ENCODE assay signal across 26 cellular contexts in the genomic region with DNA sequence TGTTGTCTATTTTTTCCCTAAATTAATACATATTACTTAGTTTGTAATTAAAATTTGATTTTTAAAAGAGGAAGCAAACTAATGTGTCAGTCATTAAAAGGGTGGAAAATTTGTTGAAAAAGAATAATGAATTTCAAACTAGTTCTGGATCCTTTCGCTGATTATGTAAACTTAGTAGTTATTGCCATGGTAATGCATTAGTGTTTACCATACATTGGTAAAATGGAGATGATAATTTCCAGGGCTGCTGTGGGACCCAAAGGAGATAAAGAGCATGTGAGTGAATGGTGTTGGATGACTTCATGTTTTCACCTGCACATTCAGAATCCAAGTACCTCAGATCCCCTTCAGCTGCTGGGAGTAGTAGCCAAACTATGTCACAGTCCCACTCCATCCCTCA. TPM values are rescaled to one million over a fixed set of nuclear protein-coding genes. Genes with fewer than 3 reads are reported as not detected.
A peak's percentile ranks its signal among the peaks of the same experiment; 100 is the strongest.
DNase-seq lines count a peak whose midpoint lies in the region; ATAC-seq, FAIRE-seq and TF ChIP-seq lines count a peak whose summit lies in the region.
"Had no signal": no experiment of that assay in that cellular context is flagged by ENCODE, and none has a peak within 500 bp of the region (broad histone marks: within the 10 kb centered on the region; RNA-seq: fewer than 3 reads in every experiment).

No MANE protein-coding gene starts in this region.

- H3K23ac ChIP-seq in mesendoderm (ENCODE audit: low read length) (no peak overlapping the region), neuronal stem cell (ENCODE audit: low read depth, low read length, poor library complexity) (no peak overlapping the region)

- no peak overlapping the region for H2BK12ac ChIP-seq in neuronal stem cell (ENCODE audit: low read length)

- TF ChIP-seq POLR2A in K562 (conservative IDR thresholded peaks at IDR 0.05), result no peak

- TF ChIP-seq CTCF in HFFc6 (IDR thresholded peaks at IDR 0.05) (no peak), K562 (IDR thresholded peaks at IDR 0.05 in 2 of 3, conservative IDR thresholded peaks at IDR 0.05 in 1 of 3; ENCODE audit: insufficient read depth in 2 of 3, low read depth in 1 of 3, low read length in 3 of 3) (no peak)

- peaks cover 19% of the 10 kb centered on the region for H3K4me1 Mint-ChIP-seq in HFFc6 (ENCODE audit: low read depth)
- H3K4me1 Mint-ChIP-seq: CD14-positive monocyte; CD8-positive, alpha-beta memory T cell had no signal

- H2AFZ ChIP-seq in K562 (ENCODE audit: low read depth, low read length) (no peak overlapping the region), neuronal stem cell (ENCODE audit: low read length) (no peak overlapping the region)
- H2AFZ ChIP-seq: GM23248 had no signal

- no peak for FAIRE-seq in K562 (lab: Jason Lieb, UNC)
- FAIRE-seq: A204.1, D721Med, GM12892, GM19239, H1 had no signal

- no peaks in the 10 kb centered on the region for H3K27me3 Mint-ChIP-seq in HFFc6 (ENCODE audit: insufficient read depth)

- WGBS in K562 (ENCODE audit: insufficient coverage, low coverage, missing lambda C conversion rate), result 40% methylated on average over 1 of the region's 1 CpG
- WGBS in mesendoderm (ENCODE audit: extremely low coverage, insufficient coverage, low lambda C conversion rate), result no CpG with 5 or more reads among the region's 1 CpG
- no CpG with 5 or more reads among the region's 1 CpG for WGBS in neuronal stem cell (ENCODE audit: extremely low coverage in 2 of 2, insufficient read length in 2 of 2, insufficient replicate concordance in 1 of 2), 2 donors

- H3K9me3 ChIP-seq in K562 (replicated peaks; ENCODE audit: control insufficient read depth, insufficient read depth, low read depth, low read length), result no peaks in the 10 kb centered on the region
- H3K9me3 ChIP-seq in neuronal stem cell (replicated peaks in 1 of 2; ENCODE audit: control insufficient read depth in 2 of 2, insufficient read depth in 1 of 2, low read depth in 1 of 2, low read length in 2 of 2), result no peaks in the 10 kb centered on the region
- H3K9me3 ChIP-seq: BE2C had no signal

- no peaks in the 10 kb centered on the region for H3K27me3 ChIP-seq in K562 (ENCODE audit: control insufficient read depth in 2 of 2, insufficient read depth in 2 of 2, low read length in 2 of 2)
- no peaks in the 10 kb centered on the region for H3K27me3 ChIP-seq in mesendoderm (ENCODE audit: insufficient read depth, low read length, poor library complexity)
- H3K27me3 ChIP-seq in neuronal stem cell (ENCODE audit: control insufficient read depth in 3 of 3, insufficient read depth in 3 of 3, low read depth in 1 of 3, low read length in 3 of 3), result no peaks in the 10 kb centered on the region
- H3K27me3 ChIP-seq: BE2C had no signal

- H4K8ac ChIP-seq in mesendoderm (ENCODE audit: low read depth, low read length) (no peak overlapping the region), neuronal stem cell (ENCODE audit: low read depth, low read length) (no peak overlapping the region)

- H3K79me2 ChIP-seq in K562 (ENCODE audit: control insufficient read depth, insufficient read depth, low read length) (no peaks in the 10 kb centered on the region), mesendoderm (ENCODE audit: control insufficient read depth, insufficient read depth, low read length) (no peaks in the 10 kb centered on the region)

- H3K9me1 ChIP-seq in K562 (ENCODE audit: control insufficient read depth, insufficient read depth, low read length), result no peaks in the 10 kb centered on the region

- no peak overlapping the region for H3K4me3 ChIP-seq in K562
- no peak overlapping the region for H3K4me3 ChIP-seq in mesendoderm (ENCODE audit: low read length)
- H3K4me3 ChIP-seq in neuronal stem cell (ENCODE audit: low read length in 2 of 2), result no peak overlapping the region
- H3K4me3 ChIP-seq: BLaER1 treated with 17β-estradiol and CSF1 and Interleukin-3, amounts not matched to agents 10 nM and 100 nM; GM23248 had no signal

- peaks cover 6% of the 10 kb centered on the region; the same call in 1 of the 2 replicates for H3K36me3 Mint-ChIP-seq in HFFc6 (ENCODE audit: low read depth)
- H3K36me3 Mint-ChIP-seq: CD14-positive monocyte; CD8-positive, alpha-beta memory T cell had no signal

- H2AK5ac ChIP-seq in mesendoderm (ENCODE audit: low read length) (no peak overlapping the region), neuronal stem cell (ENCODE audit: low read depth, low read length) (no peak overlapping the region)

- CTCF ChIA-PET in K562 (lab: Yijun Ruan, JAX; ENCODE audit: low intra/inter-chr PET ratio), result no interaction called here

- no peak overlapping the region for H4K5ac ChIP-seq in mesendoderm (ENCODE audit: low read length)

- no peak overlapping the region for H3K4me3 Mint-ChIP-seq in HFFc6
- H3K4me3 Mint-ChIP-seq: CD14-positive monocyte; CD4-positive, alpha-beta T cell; CD8-positive, alpha-beta memory T cell had no signal

- H2BK5ac ChIP-seq in mesendoderm (ENCODE audit: low read length) (no peak overlapping the region), neuronal stem cell (ENCODE audit: low read length) (no peak overlapping the region)

- intact Hi-C loops in K562 (cut with micrococcal nuclease), result no loop called here

- H2BK120ac ChIP-seq in mesendoderm (ENCODE audit: low read depth, low read length) (no peak overlapping the region), neuronal stem cell (ENCODE audit: low read depth, low read length) (no peak overlapping the region)

- H2BK15ac ChIP-seq in mesendoderm (replicated peaks; ENCODE audit: low read depth) (no peak overlapping the region), neuronal stem cell (ENCODE audit: low read length) (no peak overlapping the region)

- H3K4me1 ChIP-seq in K562 (replicated peaks in 1 of 2; ENCODE audit: control insufficient read depth in 2 of 2, insufficient read depth in 2 of 2, low read length in 2 of 2) (no peaks in the 10 kb centered on the region), mesendoderm (ENCODE audit: control insufficient read depth, low read depth, low read length) (no peaks in the 10 kb centered on the region), neuronal stem cell (ENCODE audit: control insufficient read depth in 2 of 2, insufficient read depth in 1 of 2, low read depth in 1 of 2, low read length in 2 of 2) (no peaks in the 10 kb centered on the region)
- H3K4me1 ChIP-seq: BE2C had no signal

- H3K9me3 Mint-ChIP-seq in HFFc6, result no peaks in the 10 kb centered on the region
- H3K9me3 Mint-ChIP-seq: CD4-positive, alpha-beta T cell; CD8-positive, alpha-beta memory T cell had no signal

- ATAC-seq in K562, result no peak

- peak overlapping the region; percentile 42 for H3K56ac ChIP-seq in mesendoderm (ENCODE audit: low read length)

- H4K91ac ChIP-seq in neuronal stem cell (ENCODE audit: low read depth, low read length, poor library complexity), result no peak overlapping the region

- H3K4ac ChIP-seq in mesendoderm (ENCODE audit: low read depth, low read length), result peak overlapping the region; percentile 31
- H3K4ac ChIP-seq in neuronal stem cell (ENCODE audit: low read length), result no peak overlapping the region

- in situ Hi-C loops in K562 (cut with MboI), result no loop called here

- H3K36me3 ChIP-seq in K562 (ENCODE audit: control insufficient read depth, insufficient read depth, low read length), result no peaks in the 10 kb centered on the region
- H3K36me3 ChIP-seq in mesendoderm (ENCODE audit: control insufficient read depth, insufficient read depth, low read length), result peaks cover 2% of the 10 kb centered on the region
- H3K36me3 ChIP-seq in neuronal stem cell (replicated peaks in 1 of 2; ENCODE audit: control insufficient read depth in 2 of 2, insufficient read depth in 2 of 2, low read length in 2 of 2), result peaks cover 0 to 17% of the 10 kb centered on the region in 2 donors
- H3K36me3 ChIP-seq: BE2C; BLaER1 treated with 17β-estradiol and CSF1 and Interleukin-3, amounts not matched to agents 10 nM and 100 nM had no signal

- H3K9ac ChIP-seq in K562 (ENCODE audit: insufficient read depth in 1 of 2, low read depth in 2 of 2, low read length in 2 of 2) (no peak overlapping the region), mesendoderm (ENCODE audit: low read length) (no peak overlapping the region), neuronal stem cell (ENCODE audit: low read depth, low read length, poor library complexity) (no peak overlapping the region)
- H3K9ac ChIP-seq: BLaER1 treated with 17β-estradiol and CSF1 and Interleukin-3, amounts not matched to agents 10 nM and 100 nM; GM23248 had no signal

- TF ChIP-seq RAD21 in K562 (CRISPR knock-in tag; conservative IDR thresholded peaks at IDR 0.05 in 1 of 2, IDR thresholded peaks at IDR 0.05 in 1 of 2), result no peak

- H3K4me2 ChIP-seq in K562 (ENCODE audit: insufficient read depth, low read length) (no peak overlapping the region), mesendoderm (ENCODE audit: low read length) (no peak overlapping the region), neuronal stem cell (ENCODE audit: insufficient read depth, low read length, poor library complexity, severe bottlenecking) (no peak overlapping the region)
- H3K4me2 ChIP-seq: BLaER1 treated with 17β-estradiol and CSF1 and Interleukin-3, amounts not matched to agents 10 nM and 100 nM had no signal

- BruUV-seq in K562 (replicated peaks; lab: Mats Ljungman, UMichigan), result no TSS peak

- H3K27ac Mint-ChIP-seq in HFFc6, result peak overlapping the region; percentile 38; the same call in 1 of the 2 replicates
- H3K27ac Mint-ChIP-seq: CD14-positive monocyte; CD4-positive, alpha-beta T cell; CD8-positive, alpha-beta memory T cell had no signal

- H3K18ac ChIP-seq in mesendoderm (ENCODE audit: low read length) (no peak overlapping the region), neuronal stem cell (ENCODE audit: low read length) (no peak overlapping the region)

- H3K79me1 ChIP-seq in mesendoderm (ENCODE audit: low read length) (no peaks in the 10 kb centered on the region), neuronal stem cell (ENCODE audit: low read depth, low read length) (no peaks in the 10 kb centered on the region)

- no peak for TF ChIP-seq EP300 in K562 (IDR thresholded peaks at IDR 0.05; ENCODE audit: low read length)

- POLR2A ChIA-PET in K562 (lab: Yijun Ruan, JAX), result interaction anchor here (0.9 kb wide), 1 partner anchor 15 kb away, joined by 3 read pairs; no protein-coding TSS in a partner anchor

- H4K20me1 ChIP-seq in K562 (replicated peaks; ENCODE audit: control insufficient read depth, insufficient read depth, low read length), result no peaks in the 10 kb centered on the region
- H4K20me1 ChIP-seq: BLaER1 treated with 17β-estradiol and CSF1 and Interleukin-3, amounts not matched to agents 10 nM and 100 nM had no signal

- H3K14ac ChIP-seq in neuronal stem cell (ENCODE audit: low read length), result no peak overlapping the region

- DNase-seq in DMS53 (lab: John Stamatoyannopoulos, UW) (peak; percentile 10), DMS53 treated with DMSO at 0.1 percent for 48 hours (lab: John Stamatoyannopoulos, UW; ENCODE audit: unreplicated experiment) (no peak), HFFc6 (no peak), K562 (ENCODE audit: extremely low read depth in 1 of 4, low spot score in 3 of 4) (no peak), mesendoderm (no peak), GM19238 (ENCODE audit: insufficient read length, low spot score) (no peak), neuronal stem cell (ENCODE audit: low spot score) (no peak)
- no peak for DNase-seq in activated CD4-positive, alpha-beta T cell treated with anti-CD3 and anti-CD28 coated beads for 4 hours
- DNase-seq: ACHN; AML-193; BE2C; CD4-positive, alpha-beta T cell; CD8-positive, alpha-beta memory T cell; DMS 273 treated with DMSO at 0.1 percent for 48 hours; DND-41; GM23248; H7; HCEC 1CT had no signal

- H3K27ac ChIP-seq in K562 (ENCODE audit: extremely low read depth, low read depth, low read length) (no peak overlapping the region), mesendoderm (ENCODE audit: low read depth, low read length) (no peak overlapping the region), neuronal stem cell (replicated peaks; ENCODE audit: low read length) (no peak overlapping the region)
- H3K27ac ChIP-seq: 22Rv1; BLaER1 treated with 17β-estradiol and CSF1 and Interleukin-3, amounts not matched to agents 10 nM and 100 nM; GM23248 had no signal

RNA-seq across cellular contexts. Expression of a gene that starts 6.6 kb away (rescaled TPM):
- total RNA-seq in HFFc6 (2021; fragmentation: NEBNext Ultra II Directional; extraction: Animal tissue kit (Norgen Biotek cat#: 25700)), result 100 to 1,000 TPM; 251 to 325 (median 291) TPM
- total RNA-seq in K562 (2011; cell fraction: chromatin; rRNA removed; ENCODE audit: low replicate concordance), result not detected in 2 replicates
- not detected in 2 replicates for total RNA-seq in K562 (2011; cell fraction: nucleolus; rRNA removed)
- total RNA-seq in K562 (2011; cell fraction: nucleoplasm; rRNA removed), result not detected in 2 replicates
- total RNA-seq in K562 (2014; rRNA removed), result not detected in 2 replicates
- total RNA-seq in K562 (2014; rRNA removed; fragmentation: Illumina TruSeq; extraction: Trizol), result not detected in 2 replicates
- total RNA-seq in K562 (2015; rRNA removed; fragmentation: Illumina TruSeq; extraction: Trizol), result not detected in 2 replicates
- total RNA-seq in K562 (2021), result 0.47 and 0.58 TPM in 2 replicates
- polyA plus RNA-seq in K562 (2011; rRNA removed), result not detected in 2 replicates
- 0.09 TPM in 1 of 2 replicates, not detected in the other for polyA plus RNA-seq in K562 (2011; cell fraction: cytosol; rRNA removed)
- polyA plus RNA-seq in K562 (2011; cell fraction: nucleus; rRNA removed), result not detected in 2 replicates
- polyA plus RNA-seq in K562 (2012), result not detected in 2 replicates
- polyA plus RNA-seq in K562 (2014; fragmentation: Illumina TruSeq; extraction: Trizol), result not detected in 2 replicates
- not detected for polyA plus RNA-seq in K562 (2014; fragmentation: Nextera tagmentation; extraction: Ambion mirVana)
- polyA plus RNA-seq in K562 (2014; rRNA removed), result 0.21 TPM in 1 of 2 replicates, not detected in the other
- not detected in 2 replicates for polyA minus RNA-seq in K562 (2011; rRNA and poly(A)+ RNA removed)
- not detected in 2 replicates for polyA minus RNA-seq in K562 (2011; cell fraction: cytosol; rRNA and poly(A)+ RNA removed)
- polyA minus RNA-seq in K562 (2011; cell fraction: nucleus; rRNA and poly(A)+ RNA removed), result not detected in 2 replicates
- polyA plus RNA-seq in mesendoderm (2013, experiment 1 of 2), result 551 TPM
- polyA plus RNA-seq in mesendoderm (2013, experiment 2 of 2), result 526 TPM
- polyA plus RNA-seq in neuronal stem cell (2013, experiment 1 of 2), result 358 TPM
- polyA plus RNA-seq in neuronal stem cell (2013, experiment 2 of 2), result 360 TPM

RNA-seq across cellular contexts. Expression of a gene that starts 26.6 kb away (rescaled TPM):
- 10 to 100 TPM; 77.3 to 99.9 (median 83.0) TPM for total RNA-seq in HFFc6 (2021; fragmentation: NEBNext Ultra II Directional; extraction: Animal tissue kit (Norgen Biotek cat#: 25700))
- total RNA-seq in K562 (2011; cell fraction: chromatin; rRNA removed; ENCODE audit: low replicate concordance), result 3.8 and 12.7 TPM in 2 replicates
- 3.2 and 3.8 TPM in 2 replicates for total RNA-seq in K562 (2011; cell fraction: nucleolus; rRNA removed)
- total RNA-seq in K562 (2011; cell fraction: nucleoplasm; rRNA removed), result 5.1 and 6.3 TPM in 2 replicates
- total RNA-seq in K562 (2014; rRNA removed) (32.3 and 43.3 TPM in 2 replicates), K562 (2014; rRNA removed; fragmentation: Illumina TruSeq; extraction: Trizol) (69.6 and 74.1 TPM in 2 replicates), K562 (2015; rRNA removed; fragmentation: Illumina TruSeq; extraction: Trizol) (63.0 and 64.5 TPM in 2 replicates), K562 (2021) (16.2 and 19.5 TPM in 2 replicates)
- polyA plus RNA-seq in K562 (2011; rRNA removed) (24.9 and 28.8 TPM in 2 replicates), K562 (2014; fragmentation: Illumina TruSeq; extraction: Trizol) (60.1 and 70.8 TPM in 2 replicates), K562 (2014; fragmentation: Nextera tagmentation; extraction: Ambion mirVana) (100 to 1,000 TPM in 1 of 2 experiments, 10 to 100 TPM in 1; 96.7 to 106 TPM), K562 (2014; rRNA removed) (67.1 and 83.4 TPM in 2 replicates)
- polyA plus RNA-seq in K562 (2011; cell fraction: cytosol; rRNA removed), result 2.0 and 10.5 TPM in 2 replicates
- 3.4 and 6.7 TPM in 2 replicates for polyA plus RNA-seq in K562 (2011; cell fraction: nucleus; rRNA removed)
- 52.1 and 69.8 TPM in 2 replicates for polyA plus RNA-seq in K562 (2012)
- polyA minus RNA-seq in K562 (2011; rRNA and poly(A)+ RNA removed), result 8.9 and 9.9 TPM in 2 replicates
- 2.5 and 4.1 TPM in 2 replicates for polyA minus RNA-seq in K562 (2011; cell fraction: cytosol; rRNA and poly(A)+ RNA removed)
- polyA minus RNA-seq in K562 (2011; cell fraction: nucleus; rRNA and poly(A)+ RNA removed), result 1.5 and 5.6 TPM in 2 replicates
- polyA plus RNA-seq in mesendoderm (2013, experiment 1 of 2), result 157 TPM
- polyA plus RNA-seq in mesendoderm (2013, experiment 2 of 2), result 167 TPM
- 111 TPM for polyA plus RNA-seq in neuronal stem cell (2013, experiment 1 of 2)
- polyA plus RNA-seq in neuronal stem cell (2013, experiment 2 of 2), result 115 TPM
- total RNA-seq: CD4-positive, alpha-beta T cell had no signal

RNA-seq across cellular contexts. Expression of a gene that starts 52.9 kb away (rescaled TPM):
- 10 to 100 TPM; 12.3 to 17.5 (median 16.0) TPM for total RNA-seq in HFFc6 (2021; fragmentation: NEBNext Ultra II Directional; extraction: Animal tissue kit (Norgen Biotek cat#: 25700))
- not detected in 2 replicates for total RNA-seq in K562 (2011; cell fraction: chromatin; rRNA removed; ENCODE audit: low replicate concordance)
- not detected in 2 replicates for total RNA-seq in K562 (2011; cell fraction: nucleolus; rRNA removed)
- total RNA-seq in K562 (2011; cell fraction: nucleoplasm; rRNA removed), result not detected in 2 replicates
- total RNA-seq in K562 (2014; rRNA removed) (not detected in 2 replicates), K562 (2014; rRNA removed; fragmentation: Illumina TruSeq; extraction: Trizol) (0.18 and 0.22 TPM in 2 replicates), K562 (2015; rRNA removed; fragmentation: Illumina TruSeq; extraction: Trizol) (0.15 TPM in 1 of 2 replicates, not detected in the other), K562 (2021) (0.13 TPM in 1 of 2 replicates, not detected in the other)
- polyA plus RNA-seq in K562 (2011; rRNA removed) (0.10 TPM in 1 of 2 replicates, not detected in the other), K562 (2014; fragmentation: Illumina TruSeq; extraction: Trizol) (0.26 TPM in 1 of 2 replicates, not detected in the other), K562 (2014; fragmentation: Nextera tagmentation; extraction: Ambion mirVana) (under 1 TPM; 0.07 to 0.34 TPM), K562 (2014; rRNA removed) (not detected in 2 replicates)
- polyA plus RNA-seq in K562 (2011; cell fraction: cytosol; rRNA removed), result 0.09 TPM in 1 of 2 replicates, not detected in the other
- polyA plus RNA-seq in K562 (2011; cell fraction: nucleus; rRNA removed), result not detected in 2 replicates
- 0.08 and 0.53 TPM in 2 replicates for polyA plus RNA-seq in K562 (2012)
- not detected in 2 replicates for polyA minus RNA-seq in K562 (2011; rRNA and poly(A)+ RNA removed)
- not detected in 2 replicates for polyA minus RNA-seq in K562 (2011; cell fraction: cytosol; rRNA and poly(A)+ RNA removed)
- polyA minus RNA-seq in K562 (2011; cell fraction: nucleus; rRNA and poly(A)+ RNA removed), result not detected in 2 replicates
- polyA plus RNA-seq in mesendoderm (2013, experiment 1 of 2), result 14.2 TPM
- 15.0 TPM for polyA plus RNA-seq in mesendoderm (2013, experiment 2 of 2)
- polyA plus RNA-seq in neuronal stem cell (2013, experiment 1 of 2), result 53.0 TPM
- 54.3 TPM for polyA plus RNA-seq in neuronal stem cell (2013, experiment 2 of 2)
- total RNA-seq: CD4-positive, alpha-beta T cell; CD8-positive, alpha-beta memory T cell had no signal
- polyA plus RNA-seq: CD14-positive monocyte; CD8-positive, alpha-beta memory T cell had no signal

Comparison
In these comparisons a context has a peak if more than half of its experiments do, and no peak if none do; other contexts are left out.
1. RNA of a gene that starts 6.6 kb away (total RNA-seq): 251 to 325 TPM in HFFc6; 0.47 to 0.58 TPM in K562; every median in the first group is over 100 times any median in the second.
2. RNA of a gene that starts 52.9 kb away (total RNA-seq): 12.3 to 17.5 TPM in HFFc6; 0.13 to 0.22 TPM in K562; every median in the first group is over 10 times any median in the second.